In genomic region chr7:85454904-85455303, GRCh38 we compare ENCODE assay signal across 22 cellular contexts.
"Had no signal": no experiment of that assay in that cellular context is flagged by ENCODE, and none has a peak within 500 bp of the region (broad histone marks: within the 10 kb centered on the region; RNA-seq: fewer than 3 reads in every experiment).

No MANE protein-coding gene starts in this region.

- H3K36me3 ChIP-seq: colonic mucosa, right lobe of liver, uterus had no signal

- H3K4me3 ChIP-seq: colonic mucosa, right lobe of liver, uterus had no signal

- H3K9me3 ChIP-seq: colonic mucosa, right lobe of liver, uterus had no signal

- H3K27ac ChIP-seq: colonic mucosa, right lobe of liver, uterus had no signal

- H3K4me1 ChIP-seq: colonic mucosa, right lobe of liver, uterus had no signal

- ATAC-seq: activated CD4-positive, alpha-beta T cell treated with anti-CD3 and anti-CD28 coated beads for 36 hours; activated CD8-positive, alpha-beta memory T cell treated with anti-CD3 and anti-CD28 coated beads, Interleukin-2, amount 10 ng/mL, durations not matched to agents 7 days and 5 days; activated CD8-positive, alpha-beta T cell treated with anti-CD3 and anti-CD28 coated beads, Interleukin-2, amount 10 ng/mL, durations not matched to agents 7 days and 5 days; activated naive CD8-positive, alpha-beta T cell treated with anti-CD3 and anti-CD28 coated beads, Interleukin-2, amount 50 U/mL, for 24 hours; naive thymus-derived CD4-positive, alpha-beta T cell; right lobe of liver; stimulated activated effector memory CD8-positive, alpha-beta T cell treated with anti-CD3 and anti-CD28 coated beads, Interleukin-12 subunit alpha, Interleukin-12 subunit beta, amount 100 ng/mL, for 72 hours had no signal

- DNase-seq: activated CD4-positive, alpha-beta T cell treated with anti-CD3 and anti-CD28 coated beads for 36 hours; activated CD4-positive, CD25-positive, alpha-beta regulatory T cell; activated CD8-positive, alpha-beta memory T cell treated with anti-CD3 and anti-CD28 coated beads, Interleukin-2, amount 10 ng/mL, durations not matched to agents 7 days and 5 days; activated CD8-positive, alpha-beta T cell treated with anti-CD3 and anti-CD28 coated beads, Interleukin-2, amount 10 ng/mL, durations not matched to agents 7 days and 5 days; activated naive CD8-positive, alpha-beta T cell treated with anti-CD3 and anti-CD28 coated beads, Interleukin-2, amount 50 U/mL, for 24 hours; activated T-cell treated with anti-CD3 and anti-CD28 coated beads, Interleukin-2, amount 50 U/mL, for 48 hours; aorta; colonic mucosa; effector CD8-positive, alpha-beta T cell; foreskin fibroblast; head of caudate nucleus; hippocampal formation; immature natural killer cell; midbrain; naive thymus-derived CD4-positive, alpha-beta T cell; posterior cingulate gyrus; right lobe of liver; stimulated activated CD4-positive, alpha-beta T cell treated with anti-CD3 and anti-CD28 coated beads, Interleukin-12 subunit alpha, Interleukin-12 subunit beta, amount 100 ng/mL, for 4 hours; stimulated activated CD4-positive, alpha-beta T cell treated with anti-CD3 and anti-CD28 coated beads, Interleukin-4, amount 100 ng/mL, for 24 hours; T-helper 2 cell; uterus had no signal

- H3K27me3 ChIP-seq: colonic mucosa, right lobe of liver, uterus had no signal
